1 cellular context compared by ENCODE assay signal in genomic region chr5:137155621-137156020, GRCh38.
TF ChIP-seq lines count a peak whose summit lies in the region.

No MANE protein-coding gene starts in this region.

TF ChIP-seq in WTC11, 78 proteins besides CTCF, POLR2A, EP300 and RAD21 (continued from another document):
- TF ChIP-seq ZBTB43 (CRISPR knock-in tag; IDR thresholded peaks at IDR 0.05) = no peak
- TF ChIP-seq ATF1 (CRISPR knock-in tag; IDR thresholded peaks at IDR 0.05) = no peak
- TF ChIP-seq TEAD1 (CRISPR knock-in tag; IDR thresholded peaks at IDR 0.05) = no peak
TF ChIP-seq in WTC11: peak in this region for 0.
